8 cellular contexts compared by ENCODE assay signal in the genomic region with DNA sequence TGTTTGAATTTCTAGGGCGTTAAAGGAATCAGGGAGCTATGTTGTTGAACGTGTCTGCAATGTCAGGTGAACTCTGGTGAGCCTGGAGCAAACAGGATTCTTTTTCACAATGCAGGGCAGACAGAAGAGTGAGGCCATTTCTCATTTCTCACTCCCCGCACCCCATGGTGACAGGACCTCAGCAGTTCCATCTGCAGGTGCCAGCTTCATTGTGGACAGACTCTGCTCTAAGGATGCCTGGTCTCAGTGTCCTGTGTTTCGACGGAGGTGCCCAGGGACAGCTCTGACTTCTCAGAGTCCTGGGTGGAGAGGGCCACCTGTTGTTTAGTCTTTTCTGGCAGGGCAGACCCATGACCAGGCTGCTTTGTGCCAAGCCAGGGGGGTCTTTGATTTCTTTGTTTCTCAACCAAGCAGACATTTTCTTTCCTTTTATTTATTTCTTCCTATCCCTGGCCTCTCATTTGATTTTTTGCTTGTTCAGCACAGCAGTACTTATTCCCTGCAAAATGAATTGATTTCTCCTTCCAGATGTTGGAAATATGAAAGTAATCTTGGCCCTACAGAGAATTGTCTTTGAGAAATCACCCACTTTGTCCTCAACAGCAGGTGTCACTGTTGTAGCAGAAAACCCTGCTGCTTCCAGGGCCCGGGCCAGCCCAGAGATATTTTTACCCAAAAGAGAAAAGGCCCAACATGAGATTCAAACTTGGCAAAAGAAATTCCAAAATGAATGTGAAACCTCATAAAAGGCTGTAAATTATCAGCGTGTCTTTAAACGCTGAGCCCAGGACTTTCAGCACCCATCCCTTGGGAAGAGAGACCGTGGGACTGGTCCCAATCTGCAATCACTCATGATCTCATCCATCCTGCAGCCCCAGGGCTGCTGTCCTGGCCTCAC.
DNase-seq lines count a peak whose midpoint lies in the region; ATAC-seq and TF ChIP-seq lines count a peak whose summit lies in the region.

No MANE protein-coding gene starts in this region.

- DNase-seq in A172 (ENCODE audit: low spot score) = peak; percentile 32
- DNase-seq in GM10248 (ENCODE audit: extremely low spot score) = peak; percentile 27
- peak; percentile 55 for DNase-seq in NCI-H748 (lab: John Stamatoyannopoulos, UW; ENCODE audit: unreplicated experiment)
- peak; percentile 20 for DNase-seq in dermis blood vessel endothelial cell
- DNase-seq in occipital lobe (lab: John Stamatoyannopoulos, UW) = peak; percentile 38
- no peak for DNase-seq in NCI-H1092 (lab: John Stamatoyannopoulos, UW)

- CTCF ChIA-PET in GM10248 (lab: Yijun Ruan, JAX) = interaction anchor here (0.6 to 1.5 kb wide), 2 partner anchors 8 to 9 kb away, joined by 3 to 6 read pairs; no protein-coding TSS in a partner anchor

- ATAC-seq in GM18907 (IDR thresholded peaks at IDR 0.05; ENCODE audit: unreplicated experiment) = no peak
- no peak for ATAC-seq in HG03378 (IDR thresholded peaks at IDR 0.05; ENCODE audit: unreplicated experiment)

- TF ChIP-seq CTCF in GM10248 (IDR thresholded peaks at IDR 0.05; ENCODE audit: control extremely low read depth, extremely low read depth, low read depth, missing control alignments) = peak; percentile 44

- POLR2A ChIA-PET in GM10248 (lab: Yijun Ruan, JAX) = no interaction called here
